18 cellular contexts compared by ENCODE assay signal in the genomic region with DNA sequence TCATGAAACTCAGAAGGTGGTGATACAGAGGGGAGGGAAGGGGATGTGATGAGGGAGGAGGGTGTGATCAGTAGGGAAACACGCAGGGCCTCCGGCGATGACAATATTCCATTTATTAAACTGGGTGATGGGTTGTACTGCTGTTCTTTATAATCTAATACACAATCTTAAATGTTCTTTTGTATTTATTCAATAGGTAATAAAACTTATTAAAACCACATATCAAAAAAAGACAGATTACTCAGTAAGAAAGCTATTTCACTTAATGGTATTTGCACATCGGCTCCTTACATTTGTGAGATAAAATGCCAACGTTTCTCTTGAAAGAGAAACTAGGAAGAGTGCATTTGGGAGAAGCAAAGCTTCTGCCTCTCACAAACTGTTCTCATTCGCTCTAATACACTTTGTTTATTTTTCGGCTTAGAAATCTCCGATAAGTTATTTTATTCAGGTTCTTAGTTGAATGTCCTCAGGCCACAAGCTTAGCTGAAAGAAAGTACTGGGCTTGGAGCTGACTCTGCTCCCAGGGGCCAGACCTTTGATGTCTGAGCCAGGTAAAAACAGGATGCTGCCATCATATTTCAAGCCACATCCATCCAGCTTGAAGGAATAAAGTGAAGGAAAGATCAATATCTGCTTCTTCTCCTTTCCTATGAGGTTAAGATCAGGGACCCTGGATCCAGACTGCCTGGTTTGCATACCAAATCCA. TPM values are rescaled to one million over a fixed set of nuclear protein-coding genes. Genes with fewer than 3 reads are reported as not detected.
DNase-seq lines count a peak whose midpoint lies in the region; ATAC-seq, FAIRE-seq and TF ChIP-seq lines count a peak whose summit lies in the region.
"Had no signal": no experiment of that assay in that cellular context is flagged by ENCODE, and none has a peak within 500 bp of the region (broad histone marks: within the 10 kb centered on the region; RNA-seq: fewer than 3 reads in every experiment).

No MANE protein-coding gene starts in this region.

- dilution Hi-C loops in mammary epithelial cell (cut with HindIII; ENCODE audit: low sequenced_read_pairs) = no loop called here
- dilution Hi-C loops in keratinocyte (cut with MboI; ENCODE audit: extremely low pct_ligation_motif_present, low sequenced_read_pairs) = no loop called here

- H3K36me3 Mint-ChIP-seq in GM23338 (ENCODE audit: low read depth) = peaks cover 30% of the 10 kb centered on the region
- H3K36me3 Mint-ChIP-seq: CD8-positive, alpha-beta T cell had no signal

- H3F3A ChIP-seq in PC-3 (ENCODE audit: low read length, unreplicated experiment) = no peaks in the 10 kb centered on the region
- H3F3A ChIP-seq in GM23338 (replicated peaks; ENCODE audit: low read depth) = no peaks in the 10 kb centered on the region

- H3K4me1 ChIP-seq in PC-3 (ENCODE audit: insufficient read depth, low read length) = peaks cover 37% of the 10 kb centered on the region
- H3K4me1 ChIP-seq in mammary epithelial cell (ENCODE audit: insufficient read depth, low read length) = peaks cover 23% of the 10 kb centered on the region
- peaks cover 13% of the 10 kb centered on the region for H3K4me1 ChIP-seq in keratinocyte (ENCODE audit: control insufficient read depth, extremely low read depth, insufficient read depth, low read length)
- H3K4me1 ChIP-seq in thyroid gland = peaks cover 47 to 49% of the 10 kb centered on the region in 2 donors
- H3K4me1 ChIP-seq in GM23338 (ENCODE audit: insufficient read depth) = peaks cover 32% of the 10 kb centered on the region

- H3K9me1 ChIP-seq in keratinocyte (ENCODE audit: control insufficient read depth, extremely low read depth, insufficient read depth, low read length) = no peaks in the 10 kb centered on the region

- BruUV-seq in PC-3 (replicated peaks; lab: Mats Ljungman, UMichigan) (TSS peak; percentile 75), mammary epithelial cell (replicated peaks; lab: Mats Ljungman, UMichigan) (no TSS peak)

- TF ChIP-seq CTCF in PC-3 (conservative IDR thresholded peaks at IDR 0.05; ENCODE audit: low read depth, low read length) = no peak
- no peak for TF ChIP-seq CTCF in mammary epithelial cell (conservative IDR thresholded peaks at IDR 0.05 in 1 of 2, IDR thresholded peaks at IDR 0.05 in 1 of 2; ENCODE audit: extremely low read depth in 1 of 2, insufficient read depth in 1 of 2, low read depth in 1 of 2, low read length in 2 of 2)
- no peak for TF ChIP-seq CTCF in keratinocyte (optimal IDR thresholded peaks at IDR 0.05 in 1 of 3, IDR thresholded peaks at IDR 0.05 in 1 of 3, conservative IDR thresholded peaks at IDR 0.05 in 1 of 3; ENCODE audit: extremely low read depth in 1 of 3, insufficient read depth in 2 of 3, low read length in 3 of 3)
- no peak for TF ChIP-seq CTCF in thyroid gland (IDR thresholded peaks at IDR 0.05)
- no peak for TF ChIP-seq CTCF in GM23338 (conservative IDR thresholded peaks at IDR 0.05; ENCODE audit: low read depth in 2 of 2)

- peak overlapping the region; percentile 84 for H3K27ac ChIP-seq in PC-3 (ENCODE audit: low read length)
- H3K27ac ChIP-seq in mammary epithelial cell (ENCODE audit: insufficient read depth, low read depth, low read length) = peak overlapping the region; percentile 39
- H3K27ac ChIP-seq in keratinocyte (ENCODE audit: control insufficient read depth, insufficient read depth, low read length) = peak overlapping the region; percentile 54
- H3K27ac ChIP-seq in thyroid gland = peak overlapping the region; percentile 61 to 78 (median 72)
- no peak overlapping the region for H3K27ac ChIP-seq in GM23338 (ENCODE audit: low read depth)
- H3K27ac ChIP-seq: GM23248, KMS-11 had no signal

- no peak overlapping the region for H3K27ac Mint-ChIP-seq in GM23338
- H3K27ac Mint-ChIP-seq: CD8-positive, alpha-beta T cell had no signal

- H3K9me3 ChIP-seq in PC-3 (ENCODE audit: low read length) (no peaks in the 10 kb centered on the region), mammary epithelial cell (replicated peaks; ENCODE audit: insufficient read depth, low read length) (no peaks in the 10 kb centered on the region), keratinocyte (ENCODE audit: control insufficient read depth, low read depth, low read length) (no peaks in the 10 kb centered on the region), thyroid gland (no peaks in the 10 kb centered on the region)
- H3K9me3 ChIP-seq: BE2C had no signal

- H3K27me3 ChIP-seq in PC-3 (ENCODE audit: low read length) (no peaks in the 10 kb centered on the region), mammary epithelial cell (ENCODE audit: insufficient read depth, low read length) (no peaks in the 10 kb centered on the region), keratinocyte (ENCODE audit: control insufficient read depth, extremely low read depth, insufficient read depth, low read length) (no peaks in the 10 kb centered on the region), thyroid gland (no peaks in the 10 kb centered on the region), GM23338 (ENCODE audit: insufficient read depth) (no peaks in the 10 kb centered on the region)
- H3K27me3 ChIP-seq: BE2C had no signal

- peak; percentile 81 for DNase-seq in PC-3
- DNase-seq in mammary epithelial cell = peak; percentile 52
- no peak for DNase-seq in keratinocyte (ENCODE audit: low read depth, low spot score)
- peak; percentile 53 to 67 for DNase-seq in thyroid gland
- no peak for DNase-seq in NCI-H748 (lab: John Stamatoyannopoulos, UW; ENCODE audit: unreplicated experiment)
- no peak for DNase-seq in H4 (ENCODE audit: low spot score)
- DNase-seq in GM23338 (ENCODE audit: low spot score) = no peak
- DNase-seq: BE2C; CD8-positive, alpha-beta T cell; DMS79 treated with DMSO at 0.1 percent for 48 hours; GM23248; NCI-H1105; NCI-H1694; NCI-H524; SHP77 treated with DMSO at 0.1 percent for 48 hours had no signal

- no peak overlapping the region for H3K4me3 Mint-ChIP-seq in GM23338
- H3K4me3 Mint-ChIP-seq: CD8-positive, alpha-beta T cell had no signal

- peak overlapping the region; percentile 44 for H3K9ac ChIP-seq in PC-3 (ENCODE audit: low read length)
- H3K9ac ChIP-seq in mammary epithelial cell (ENCODE audit: insufficient read depth, low read length) = no peak overlapping the region
- H3K9ac ChIP-seq in keratinocyte (ENCODE audit: control insufficient read depth, extremely low read depth, insufficient read depth, low read length) = peak overlapping the region; percentile 42
- H3K9ac ChIP-seq: GM23248, KMS-11 had no signal

- H3K4me1 Mint-ChIP-seq in GM23338 = peaks cover 29% of the 10 kb centered on the region

- in situ Hi-C loops in mammary epithelial cell (cut with MboI; ENCODE audit: low sequenced_read_pairs in 2 of 2) = no loop called here

- ATAC-seq in PC-3 (peak; percentile 91), GM23338 (no peak), GM19324 (IDR thresholded peaks at IDR 0.05; ENCODE audit: low FRiP score, unreplicated experiment) (no peak)
- ATAC-seq: CD8-positive, alpha-beta T cell had no signal

- no peaks in the 10 kb centered on the region for H3K36me3 ChIP-seq in PC-3 (ENCODE audit: low read depth, low read length)
- H3K36me3 ChIP-seq in mammary epithelial cell (ENCODE audit: insufficient read depth, low read length) = no peaks in the 10 kb centered on the region
- H3K36me3 ChIP-seq in keratinocyte (ENCODE audit: control insufficient read depth in 2 of 2, extremely low read depth in 1 of 2, insufficient read depth in 2 of 2, low read length in 2 of 2) = no peaks in the 10 kb centered on the region
- H3K36me3 ChIP-seq in thyroid gland = no peaks in the 10 kb centered on the region
- H3K36me3 ChIP-seq in GM23338 (ENCODE audit: insufficient read depth) = 0 out of 2 replicates have a peak, but pooled peaks cover 5% of the 10 kb centered on the region

- CTCF ChIA-PET in PC-3 (lab: Charles Lee) (interaction anchor here (0.6 to 1.3 kb wide), 2 partner anchors 80 to 114 kb away, joined by 4 to 7 read pairs; no protein-coding TSS in a partner anchor), mammary epithelial cell (lab: Charles Lee; ENCODE audit: low non-redundant PET) (no interaction called here)

- H3K27me3 Mint-ChIP-seq in GM23338 (ENCODE audit: insufficient read depth, low read depth, poor library complexity) = peaks cover 10% of the 10 kb centered on the region

- peaks cover 12% of the 10 kb centered on the region; the same call in 2 of the 3 replicates for H3K9me3 Mint-ChIP-seq in GM23338
- H3K9me3 Mint-ChIP-seq: CD8-positive, alpha-beta T cell had no signal

- H2AFZ ChIP-seq in PC-3 (ENCODE audit: low read length) = no peak overlapping the region
- H2AFZ ChIP-seq in mammary epithelial cell (ENCODE audit: low read depth, low read length) = peak overlapping the region; percentile 15
- H2AFZ ChIP-seq in keratinocyte (ENCODE audit: control insufficient read depth, low read length) = peak overlapping the region; percentile 58
- no peak overlapping the region for H2AFZ ChIP-seq in GM23338
- H2AFZ ChIP-seq: GM23248 had no signal

- WGBS in mammary epithelial cell (ENCODE audit: low coverage, missing lambda C conversion rate) = 20% methylated on average over 8 of the region's 8 CpGs
- WGBS in thyroid gland, 2 donors = 43 to 56% methylated on average over 8 of the region's 8 CpGs

- H4K20me1 ChIP-seq in PC-3 (ENCODE audit: low read length) (no peaks in the 10 kb centered on the region), mammary epithelial cell (ENCODE audit: insufficient read depth, low read length) (no peaks in the 10 kb centered on the region), keratinocyte (ENCODE audit: control insufficient read depth, extremely low read depth, insufficient read depth, low read length) (no peaks in the 10 kb centered on the region), GM23338 (replicated peaks; ENCODE audit: insufficient read depth) (no peaks in the 10 kb centered on the region)

- H3K4me2 ChIP-seq in PC-3 (ENCODE audit: low read length) = peak overlapping the region; percentile 75
- peak overlapping the region; percentile 79 for H3K4me2 ChIP-seq in mammary epithelial cell (ENCODE audit: insufficient read depth, low read depth, low read length)
- peak overlapping the region; percentile 81 for H3K4me2 ChIP-seq in keratinocyte (ENCODE audit: control insufficient read depth, extremely low read depth, insufficient read depth, low read depth, low read length)
- no peak overlapping the region for H3K4me2 ChIP-seq in GM23338
- H3K4me2 ChIP-seq: KMS-11 had no signal

- POLR2A ChIA-PET in PC-3 (lab: Charles Lee; ENCODE audit: unreplicated experiment) = interaction anchor here (0.6 to 0.7 kb wide), 2 partner anchors 113 to 151 kb away, joined by 3 read pairs; no protein-coding TSS in a partner anchor

- peak in 1 of 2 donors; percentile 48 for TF ChIP-seq POLR2A in thyroid gland (IDR thresholded peaks at IDR 0.05)

- intact Hi-C loops in PC-3 (cut with micrococcal nuclease) (loop anchor here (1.0 to 5.0 kb wide), 7 partner anchors 16 to 165 kb away; a partner anchor contains a TSS), mammary epithelial cell (cut with micrococcal nuclease) (no loop called here), thyroid gland (cut with DNase I) (no loop called here)

- H3K9me2 ChIP-seq in PC-3 (replicated peaks; ENCODE audit: low read length) = no peaks in the 10 kb centered on the region
- no peaks in the 10 kb centered on the region; the same call in 1 of the 2 replicates for H3K9me2 ChIP-seq in GM23338 (ENCODE audit: insufficient read depth)

- peak; percentile 81 for FAIRE-seq in keratinocyte (lab: Jason Lieb, UNC)

- H3K79me2 ChIP-seq in PC-3 (ENCODE audit: low read length) (no peaks in the 10 kb centered on the region), mammary epithelial cell (ENCODE audit: insufficient read depth, low read length) (peaks cover 4% of the 10 kb centered on the region), keratinocyte (ENCODE audit: control insufficient read depth, insufficient read depth, low read length) (no peaks in the 10 kb centered on the region), GM23338 (replicated peaks; ENCODE audit: insufficient read depth) (no peaks in the 10 kb centered on the region)

- H3K4me3 ChIP-seq in PC-3 (ENCODE audit: low read length) = peak overlapping the region; percentile 46
- H3K4me3 ChIP-seq in mammary epithelial cell (replicated peaks in 1 of 3; ENCODE audit: insufficient read depth in 1 of 3, low read depth in 2 of 3, low read length in 3 of 3) = peak overlapping the region in 2 of 3 experiments; percentile 1 to 32
- peak overlapping the region in 2 of 3 experiments; percentile 34 to 43 for H3K4me3 ChIP-seq in keratinocyte (ENCODE audit: control insufficient read depth in 2 of 3, extremely low read depth in 1 of 3, insufficient read depth in 2 of 3, low read depth in 1 of 3, low read length in 3 of 3)
- no peak overlapping the region for H3K4me3 ChIP-seq in thyroid gland (replicated peaks in 1 of 3)
- H3K4me3 ChIP-seq in GM23338 = no peak overlapping the region
- H3K4me3 ChIP-seq: GM23248 had no signal

RNA-seq across cellular contexts. Expression of a gene that starts 17.5 kb away (rescaled TPM):
- total RNA-seq in PC-3 (2014; rRNA removed) = 12.3 and 16.1 TPM in 2 replicates
- 100 to 1,000 TPM; 125 to 327 TPM for total RNA-seq in mammary epithelial cell
- polyA plus RNA-seq in mammary epithelial cell = 54.2 TPM
- 171 TPM for polyA minus RNA-seq in mammary epithelial cell
- polyA plus RNA-seq in keratinocyte = 82.3 to 103 TPM (median 103 TPM) in 3 replicates
- 12.9 TPM for polyA plus RNA-seq in keratinocyte (2011; ENCODE audit: low read depth)
- polyA plus RNA-seq in keratinocyte (2011; cell fraction: cytosol; rRNA removed) = 48.4 and 74.3 TPM in 2 replicates
- 118 and 122 TPM in 2 replicates for polyA plus RNA-seq in keratinocyte (2011; cell fraction: nucleus; rRNA removed)
- 25.6 and 53.0 TPM in 2 replicates for polyA plus RNA-seq in keratinocyte (2012; ENCODE audit: low replicate concordance)
- 265 to 559 TPM (median 447 TPM) in 3 replicates for polyA minus RNA-seq in keratinocyte
- polyA minus RNA-seq in keratinocyte (2011; cell fraction: cytosol; rRNA and poly(A)+ RNA removed) = 273 TPM
- 304 and 525 TPM in 2 replicates for polyA minus RNA-seq in keratinocyte (2011; cell fraction: nucleus; rRNA and poly(A)+ RNA removed)
- 100 to 1,000 TPM in 2 of 4 donors, 10 to 100 TPM in 2; 69.8 to 202 (median 97.0) TPM for total RNA-seq in thyroid gland
- 6.3 and 6.9 TPM in 2 replicates for total RNA-seq in H4 (2014; rRNA removed; shearing (Covaris generic))
- total RNA-seq in GM23338 (2014; rRNA removed; shearing (Covaris generic)) = 65.4 and 71.0 TPM in 2 replicates
- polyA plus RNA-seq in GM23338 (2016; fragmentation: Nextera tagmentation; extraction: Ambion mirVana) = 8.2 and 9.5 TPM in 2 replicates
- total RNA-seq: CD8-positive, alpha-beta T cell; GM23248 had no signal
- polyA plus RNA-seq: AG04450 had no signal

Comparison
In these comparisons a context has a peak if more than half of its experiments do, and no peak if none do; other contexts are left out.
1. DNase-seq: peak in PC-3 (single experiment), mammary epithelial cell (single experiment) and thyroid gland (2 of 2); none in keratinocyte (single experiment), NCI-H748 (single experiment), H4 (single experiment) and GM23338 (single experiment).
2. H2AFZ ChIP-seq: peak in mammary epithelial cell (single experiment) and keratinocyte (single experiment); none in PC-3 (single experiment) and GM23338 (single experiment).
3. H3K4me3 ChIP-seq: peak in PC-3 (single experiment), mammary epithelial cell (2 of 3) and keratinocyte (2 of 3); none in thyroid gland (0 of 3) and GM23338 (single experiment).